Comparison of ENCODE assay signal across 31 cellular contexts in the genomic region with DNA sequence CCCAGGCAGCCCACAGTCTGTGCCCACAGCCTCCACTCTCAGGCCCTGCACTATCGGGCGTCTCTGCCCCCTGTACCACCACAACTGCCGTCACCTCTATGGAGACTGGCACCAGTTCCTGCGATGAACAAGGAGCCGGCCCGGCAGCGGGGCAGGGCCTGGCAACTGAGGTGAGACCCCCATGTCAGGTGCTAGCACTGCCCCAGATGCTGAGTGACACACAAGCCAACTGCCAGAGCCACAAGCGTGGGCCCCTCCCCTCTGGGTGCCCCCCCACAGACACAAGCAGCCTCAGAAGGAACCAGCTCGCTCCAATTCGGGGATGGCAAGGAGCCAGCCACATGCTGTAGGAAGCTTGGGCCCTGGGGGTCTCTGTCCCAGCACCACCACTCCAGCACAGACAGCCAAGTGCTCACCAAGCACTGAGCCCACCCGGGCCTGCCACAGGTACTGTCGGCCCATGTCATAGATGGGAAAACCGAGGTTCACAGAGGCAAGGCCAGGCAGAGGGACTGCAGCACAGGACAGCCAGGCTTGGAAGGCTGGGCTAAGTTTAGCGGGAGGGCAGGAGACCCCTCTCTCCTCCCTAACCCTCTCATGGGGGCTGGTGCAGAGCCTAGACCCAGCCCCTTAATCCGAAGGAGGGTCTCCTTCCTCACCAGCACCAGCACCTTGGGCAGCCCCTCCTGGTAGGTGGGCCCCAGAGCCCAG. TPM values are rescaled to one million over a fixed set of nuclear protein-coding genes. Genes with fewer than 3 reads are reported as not detected.
DNase-seq lines count a peak whose midpoint lies in the region; ATAC-seq and TF ChIP-seq lines count a peak whose summit lies in the region.
"Had no signal": no experiment of that assay in that cellular context is flagged by ENCODE, and none has a peak within 500 bp of the region (broad histone marks: within the 10 kb centered on the region; RNA-seq: fewer than 3 reads in every experiment).

No MANE protein-coding gene starts in this region.

- peaks cover 3% of the 10 kb centered on the region for H3K4me1 Mint-ChIP-seq in progenitor cell of endocrine pancreas (ENCODE audit: low read depth)
- H3K4me1 Mint-ChIP-seq in activated T-helper 17 cell treated with anti-CD3 and anti-CD28 coated beads, Interleukin-2, amount 50 U/mL, for 72 hours = no peaks in the 10 kb centered on the region

- no peak for TF ChIP-seq CTCF in body of pancreas (IDR thresholded peaks at IDR 0.05)
- no peak for TF ChIP-seq CTCF in progenitor cell of endocrine pancreas (IDR thresholded peaks at IDR 0.05; ENCODE audit: unreplicated experiment)
- no peak for TF ChIP-seq CTCF in prostate gland (IDR thresholded peaks at IDR 0.05)

- H3K4me3 ChIP-seq in SJCRH30 = peak overlapping the region; percentile 91
- no peak overlapping the region for H3K4me3 ChIP-seq in body of pancreas
- no peak overlapping the region for H3K4me3 ChIP-seq in prostate gland
- H3K4me3 ChIP-seq: ovary had no signal

- DNase-seq in SJCRH30 = peak in 1 of 2 experiments; percentile 48
- DNase-seq in body of pancreas = peak in 1 of 4 donors; percentile 32
- no peak for DNase-seq in progenitor cell of endocrine pancreas (ENCODE audit: low spot score, unreplicated experiment)
- DNase-seq in prostate gland (ENCODE audit: low spot score) = no peak
- DNase-seq: activated CD4-positive, alpha-beta T cell treated with anti-CD3 and anti-CD28 coated beads for 4 hours; activated T-cell treated with anti-CD3 and anti-CD28 coated beads, Interleukin-2, amount 50 U/mL, for 1 hour; Calu3; DMS79 treated with DMSO at 0.1 percent for 48 hours; esophagus squamous epithelium; foreskin melanocyte; GF-D8; immature natural killer cell; KG1; mesendoderm; MM.1S; naive B cell; NCI-H2081 treated with DMSO at 0.1 percent for 48 hours; NCI-H345; ovary; stimulated activated CD4-positive, alpha-beta T cell treated with anti-CD3 and anti-CD28 coated beads, Interleukin-4, amount 100 ng/mL, for 24 hours; T-helper 2 cell had no signal

- peak overlapping the region; percentile 45 for H3K4me3 Mint-ChIP-seq in progenitor cell of endocrine pancreas (ENCODE audit: low read depth)
- H3K4me3 Mint-ChIP-seq in activated T-helper 17 cell treated with anti-CD3 and anti-CD28 coated beads, Interleukin-2, amount 50 U/mL, for 72 hours = no peak overlapping the region
- H3K4me3 Mint-ChIP-seq: stimulated activated effector memory CD8-positive, alpha-beta T cell treated with anti-CD3 and anti-CD28 coated beads, Interleukin-12 subunit alpha, Interleukin-12 subunit beta, amount 100 ng/mL, for 72 hours had no signal

- H3K36me3 ChIP-seq in SJCRH30 (no peaks in the 10 kb centered on the region), body of pancreas (replicated peaks in 1 of 2; ENCODE audit: insufficient read depth in 1 of 2, low read depth in 2 of 2) (no peaks in the 10 kb centered on the region), prostate gland (no peaks in the 10 kb centered on the region)
- H3K36me3 ChIP-seq: esophagus squamous epithelium, ovary had no signal

- peaks cover 28% of the 10 kb centered on the region for H3K4me1 ChIP-seq in SJCRH30
- peaks cover 65% of the 10 kb centered on the region for H3K4me1 ChIP-seq in body of pancreas
- H3K4me1 ChIP-seq in prostate gland (replicated peaks) = peaks cover 10% of the 10 kb centered on the region

- ATAC-seq in body of pancreas (no peak), HG03442 (IDR thresholded peaks at IDR 0.05; ENCODE audit: unreplicated experiment) (no peak)
- no peak for ATAC-seq in activated T-helper 17 cell treated with anti-CD3 and anti-CD28 coated beads, Interleukin-2, amount 50 U/mL, for 72 hours (replicated peaks)
- ATAC-seq: stimulated activated effector memory CD8-positive, alpha-beta T cell treated with anti-CD3 and anti-CD28 coated beads, Interleukin-12 subunit alpha, Interleukin-12 subunit beta, amount 100 ng/mL, for 72 hours had no signal

- H3K27ac Mint-ChIP-seq in progenitor cell of endocrine pancreas = peak overlapping the region; percentile 9
- no peak overlapping the region for H3K27ac Mint-ChIP-seq in activated T-helper 17 cell treated with anti-CD3 and anti-CD28 coated beads, Interleukin-2, amount 50 U/mL, for 72 hours
- H3K27ac Mint-ChIP-seq: immature natural killer cell; naive B cell; stimulated activated effector memory CD8-positive, alpha-beta T cell treated with anti-CD3 and anti-CD28 coated beads, Interleukin-12 subunit alpha, Interleukin-12 subunit beta, amount 100 ng/mL, for 72 hours had no signal

- H3K27me3 ChIP-seq in SJCRH30 = no peaks in the 10 kb centered on the region
- no peaks in the 10 kb centered on the region for H3K27me3 ChIP-seq in body of pancreas
- no peaks in the 10 kb centered on the region for H3K27me3 ChIP-seq in layer of hippocampus (ENCODE audit: control insufficient read depth, insufficient read depth, low read length)
- no peaks in the 10 kb centered on the region for H3K27me3 ChIP-seq in prostate gland (replicated peaks; ENCODE audit: insufficient read depth)
- H3K27me3 ChIP-seq: ovary had no signal

- H3K9me3 ChIP-seq in SJCRH30 (replicated peaks) (no peaks in the 10 kb centered on the region), body of pancreas (no peaks in the 10 kb centered on the region), prostate gland (no peaks in the 10 kb centered on the region)
- H3K9me3 ChIP-seq: esophagus squamous epithelium, ovary had no signal

- H3K36me3 Mint-ChIP-seq in progenitor cell of endocrine pancreas (ENCODE audit: insufficient read depth) = no peaks in the 10 kb centered on the region
- no peaks in the 10 kb centered on the region for H3K36me3 Mint-ChIP-seq in activated T-helper 17 cell treated with anti-CD3 and anti-CD28 coated beads, Interleukin-2, amount 50 U/mL, for 72 hours (ENCODE audit: low read depth)
- H3K36me3 Mint-ChIP-seq: immature natural killer cell; stimulated activated effector memory CD8-positive, alpha-beta T cell treated with anti-CD3 and anti-CD28 coated beads, Interleukin-12 subunit alpha, Interleukin-12 subunit beta, amount 100 ng/mL, for 72 hours had no signal

- H3K9me3 Mint-ChIP-seq in progenitor cell of endocrine pancreas (ENCODE audit: low read depth) = no peaks in the 10 kb centered on the region
- no peaks in the 10 kb centered on the region for H3K9me3 Mint-ChIP-seq in activated T-helper 17 cell treated with anti-CD3 and anti-CD28 coated beads, Interleukin-2, amount 50 U/mL, for 72 hours
- H3K9me3 Mint-ChIP-seq: immature natural killer cell; naive B cell; stimulated activated effector memory CD8-positive, alpha-beta T cell treated with anti-CD3 and anti-CD28 coated beads, Interleukin-12 subunit alpha, Interleukin-12 subunit beta, amount 100 ng/mL, for 72 hours had no signal

- H3K27me3 Mint-ChIP-seq in progenitor cell of endocrine pancreas = no peaks in the 10 kb centered on the region
- H3K27me3 Mint-ChIP-seq in activated T-helper 17 cell treated with anti-CD3 and anti-CD28 coated beads, Interleukin-2, amount 50 U/mL, for 72 hours = peaks cover 8% of the 10 kb centered on the region

- intact Hi-C loops in body of pancreas (cut with DNase I) = no loop called here
- intact Hi-C loops in prostate gland (cut with DNase I) = no loop called here

- H3K27ac ChIP-seq in SJCRH30 = peak overlapping the region; percentile 97
- peak overlapping the region; percentile 82 to 92 (median 86) for H3K27ac ChIP-seq in body of pancreas
- H3K27ac ChIP-seq in layer of hippocampus (ENCODE audit: low read depth, low read length) = peak overlapping the region; percentile 94
- no peak overlapping the region for H3K27ac ChIP-seq in prostate gland
- H3K27ac ChIP-seq: ovary had no signal

- WGBS in body of pancreas, 2 donors = 53 to 60% methylated on average over 4 to 15 of the region's 15 CpGs
- WGBS in prostate gland = 85% methylated on average over 15 of the region's 15 CpGs

- TF ChIP-seq POLR2A in body of pancreas (IDR thresholded peaks at IDR 0.05) = no peak
- TF ChIP-seq POLR2A in prostate gland (IDR thresholded peaks at IDR 0.05) = no peak

RNA-seq across cellular contexts. Expression of gene PVALEF, which starts 1.4 kb away (rescaled TPM):
- total RNA-seq in SJCRH30 (2014; rRNA removed; shearing (Covaris generic)) = 0.43 and 0.61 TPM in 2 replicates
- total RNA-seq in body of pancreas = not detected
- 0.31 TPM in 1 of 2 replicates, not detected in the other for total RNA-seq in progenitor cell of endocrine pancreas
- not detected for total RNA-seq in activated T-helper 17 cell treated with anti-CD3 and anti-CD28 coated beads, Interleukin-2, amount 50 U/mL, for 72 hours
- total RNA-seq in prostate gland = not detected
- total RNA-seq: activated CD8-positive, alpha-beta memory T cell treated with anti-CD3 and anti-CD28 coated beads for 36 hours; Calu3; esophagus squamous epithelium; left lobe of liver; ovary; RPMI7951; sciatic nerve; subcutaneous adipose tissue; ureter had no signal

RNA-seq across cellular contexts. Expression of gene AATK, which starts 2.2 kb away (rescaled TPM):
- 24.0 and 24.2 TPM in 2 replicates for total RNA-seq in SJCRH30 (2014; rRNA removed; shearing (Covaris generic))
- total RNA-seq in body of pancreas (10 to 100 TPM; 29.1 to 42.2 TPM), progenitor cell of endocrine pancreas (12.2 and 12.9 TPM in 2 replicates), prostate gland (1 to 10 TPM; 5.2 to 6.6 TPM)
- 1 to 10 TPM; 1.2 to 2.4 TPM for total RNA-seq in activated T-helper 17 cell treated with anti-CD3 and anti-CD28 coated beads, Interleukin-2, amount 50 U/mL, for 72 hours
- total RNA-seq: Calu3, RPMI7951 had no signal

RNA-seq across cellular contexts. Expression of gene CEP131, which starts 58.9 kb away (rescaled TPM):
- 31.5 and 33.0 TPM in 2 replicates for total RNA-seq in SJCRH30 (2014; rRNA removed; shearing (Covaris generic))
- total RNA-seq in body of pancreas (10 to 100 TPM in 1 of 2 donors, 1 to 10 TPM in 1; 9.9 to 22.7 TPM), progenitor cell of endocrine pancreas (33.2 and 35.0 TPM in 2 replicates), prostate gland (10 to 100 TPM in 1 of 2 donors, 1 to 10 TPM in 1; 7.1 to 24.0 TPM)
- total RNA-seq in activated T-helper 17 cell treated with anti-CD3 and anti-CD28 coated beads, Interleukin-2, amount 50 U/mL, for 72 hours = 10 to 100 TPM in 1 of 2 donors, 1 to 10 TPM in 1; 8.4 to 10.4 TPM

Comparison
In these comparisons a context has a peak if more than half of its experiments do, and no peak if none do; other contexts are left out.
1. H3K27ac ChIP-seq: peak in SJCRH30 (single experiment), body of pancreas (4 of 4) and layer of hippocampus (single experiment); none in prostate gland (0 of 2).